ENCODE assay signal across 1 cellular context in genomic region chr10:93216341-93216985, GRCh38.
TF ChIP-seq lines count a peak whose summit lies in the region.

No MANE protein-coding gene starts in this region.

TF ChIP-seq in H1, 55 proteins besides CTCF, POLR2A, EP300 and RAD21:
- TF ChIP-seq CTBP2 (IDR thresholded peaks at IDR 0.05; ENCODE audit: borderline replicate concordance, insufficient read depth, insufficient read length, low read length) (no peak), KDM5A (IDR thresholded peaks at IDR 0.05; ENCODE audit: low read length) (no peak), RBBP5 (IDR thresholded peaks at IDR 0.05; ENCODE audit: borderline replicate concordance, low read depth, low read length) (no peak), ASH2L (IDR thresholded peaks at IDR 0.05; ENCODE audit: low read length) (no peak), CHD2 (IDR thresholded peaks at IDR 0.05; ENCODE audit: low read length) (no peak), MAX (IDR thresholded peaks at IDR 0.05) (no peak), TBP (IDR thresholded peaks at IDR 0.05; ENCODE audit: low read depth, low read length) (no peak), TAF7 (optimal IDR thresholded peaks at IDR 0.05; ENCODE audit: borderline replicate concordance, low read depth, low read length) (no peak), JUND (IDR thresholded peaks at IDR 0.05; ENCODE audit: low read length) (no peak), MAFK (IDR thresholded peaks at IDR 0.05; ENCODE audit: low read depth, low read length) (no peak), USF2 (IDR thresholded peaks at IDR 0.05; ENCODE audit: low read length) (no peak), SUZ12 (IDR thresholded peaks at IDR 0.05; ENCODE audit: low read length) (no peak), SP4 (IDR thresholded peaks at IDR 0.05; ENCODE audit: low read length) (no peak), CHD7 (IDR thresholded peaks at IDR 0.05; ENCODE audit: insufficient replicate concordance, low read length) (no peak)
